In the genomic region with DNA sequence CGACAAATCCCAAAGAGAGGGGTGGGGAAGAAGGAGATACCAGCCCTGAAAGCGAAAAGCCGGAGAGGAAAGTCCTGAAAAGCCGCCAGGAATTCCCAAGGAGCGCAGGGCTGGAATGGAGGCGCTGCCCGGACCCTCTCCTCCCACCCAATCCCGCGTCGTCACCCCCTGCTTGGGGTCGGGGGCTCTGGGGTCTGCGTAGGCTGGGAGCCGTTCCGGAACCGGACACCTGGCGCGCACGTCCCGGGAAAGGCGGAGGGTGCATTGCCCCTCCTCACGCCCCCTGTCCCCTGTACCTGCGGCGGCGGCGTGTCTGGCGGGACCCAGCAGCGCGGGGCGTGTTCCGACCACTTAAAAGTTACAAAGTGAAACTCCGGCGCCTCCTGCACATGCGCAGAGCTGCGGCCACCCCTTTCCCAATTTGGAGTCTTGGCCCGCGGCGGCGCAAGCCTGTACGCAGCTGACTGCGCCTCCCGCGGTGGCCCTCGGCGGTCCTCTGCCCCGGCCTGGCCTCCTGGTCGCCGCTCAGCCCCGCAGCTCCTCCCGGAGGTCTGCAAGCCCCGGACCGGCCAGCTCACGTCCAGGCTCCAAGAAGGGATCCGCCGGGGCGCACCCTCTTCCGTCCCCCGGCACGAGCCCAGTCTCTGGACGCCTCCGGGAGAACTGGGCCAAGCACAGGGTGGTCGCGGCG, we compare ENCODE assay signal across 8 cellular contexts. TPM values are rescaled to one million over a fixed set of nuclear protein-coding genes. Genes with fewer than 3 reads are reported as not detected.
DNase-seq lines count a peak whose midpoint lies in the region; ATAC-seq and TF ChIP-seq lines count a peak whose summit lies in the region.

A gene (minus strand): TSS at position 373 of the 691 bp plus-strand sequence. CDS start 4,800 bp downstream, outside the sequence.

- H3K4me1 ChIP-seq in NT2/D1 (ENCODE audit: insufficient read depth, insufficient read length) = peaks cover 20% of the 10 kb centered on the region
- H3K4me1 ChIP-seq in mucosa of descending colon (ENCODE audit: low read depth) = peaks cover 51% of the 10 kb centered on the region

- H3K36me3 ChIP-seq in NT2/D1 (ENCODE audit: insufficient read depth, insufficient read length, low read length) (peaks cover 28% of the 10 kb centered on the region), mucosa of descending colon (ENCODE audit: low read depth) (no peaks in the 10 kb centered on the region)

- H3K27me3 ChIP-seq in NT2/D1 (ENCODE audit: insufficient read depth, insufficient read length) = peaks cover 6% of the 10 kb centered on the region

- H3K9ac ChIP-seq in NT2/D1 (ENCODE audit: insufficient read length, low read depth) = peak within 1 kb of the TSS; percentile 95

- DNase-seq in AG08395 (ENCODE audit: low spot score) (peak; percentile 98), NT2/D1 (ENCODE audit: low read depth, low spot score) (peak; percentile 90), epidermal melanocyte (ENCODE audit: insufficient read length, low spot score) (peak; percentile 96), mucosa of descending colon (peak; percentile 94 to 95 (median 95))
- DNase-seq in activated CD8-positive, alpha-beta memory T cell treated with anti-CD3 and anti-CD28 coated beads, Interleukin-2, amount 50 U/mL, for 48 hours = peak; percentile 93
- peak; percentile 75 to 81 for DNase-seq in stimulated activated CD8-positive, alpha-beta memory T cell treated with anti-CD3 and anti-CD28 coated beads, Interleukin-4, amount 100 ng/mL, for 4 hours (ENCODE audit: low read depth in 2 of 2, low spot score in 1 of 2)

- intact Hi-C loops in mucosa of descending colon (cut with DNase I, micrococcal nuclease) = no loop called here

- H3K4me3 ChIP-seq in NT2/D1 (ENCODE audit: insufficient read length, low read depth) = peak within 1 kb of the TSS; percentile 77
- peak within 1 kb of the TSS; percentile 84 for H3K4me3 ChIP-seq in mucosa of descending colon

- H3K9me3 ChIP-seq in NT2/D1 (ENCODE audit: insufficient read depth, low read length) = no peaks in the 10 kb centered on the region
- H3K9me3 ChIP-seq in mucosa of descending colon = no peaks in the 10 kb centered on the region

- ATAC-seq in GM18519 (IDR thresholded peaks at IDR 0.05; ENCODE audit: low FRiP score, unreplicated experiment) (peak; percentile 55), HG03060 (IDR thresholded peaks at IDR 0.05; ENCODE audit: low read depth, unreplicated experiment) (peak; percentile 62), mucosa of descending colon (peak; percentile 65)

- peak; percentile 40 for TF ChIP-seq CTCF in mucosa of descending colon (IDR thresholded peaks at IDR 0.05)

RNA-seq across cellular contexts. Expression of the gene that starts here (rescaled TPM):
- 100 to 1,000 TPM; 115 to 192 (median 147) TPM for total RNA-seq in mucosa of descending colon

Comparison
In these comparisons a context has a peak if more than half of its experiments do, and no peak if none do; other contexts are left out.
1. Peak in every context shown above with its lines: DNase-seq, ATAC-seq and H3K4me3 ChIP-seq.